ENCODE assay signal across 20 cellular contexts in the genomic region with DNA sequence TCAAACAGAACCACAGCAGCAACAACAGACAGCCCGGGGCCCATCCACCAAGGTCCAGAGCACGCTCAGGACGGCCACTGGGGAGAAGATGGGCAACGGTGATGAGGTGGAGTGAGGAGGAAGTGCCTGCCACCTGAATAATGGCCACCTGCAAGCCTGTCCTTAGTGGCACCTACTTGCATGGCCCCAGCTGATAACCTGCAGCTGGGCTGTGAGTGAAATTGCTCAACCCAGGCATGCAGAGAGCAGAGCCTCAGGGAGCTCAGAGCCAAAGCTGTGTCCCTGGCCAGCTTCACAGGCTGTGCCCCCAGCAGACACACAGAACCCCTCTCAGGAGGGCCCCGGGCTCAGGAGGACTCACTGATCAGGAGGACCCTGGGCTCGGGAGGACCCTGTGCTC.
A peak's percentile ranks its signal among the peaks of the same experiment; 100 is the strongest.
DNase-seq lines count a peak whose midpoint lies in the region; ATAC-seq and TF ChIP-seq lines count a peak whose summit lies in the region.
"Had no signal": no experiment of that assay in that cellular context is flagged by ENCODE, and none has a peak within 500 bp of the region (broad histone marks: within the 10 kb centered on the region; RNA-seq: fewer than 3 reads in every experiment).

No MANE protein-coding gene starts in this region.

- H3K27ac Mint-ChIP-seq in HFFc6 = no peak overlapping the region
- H3K27ac Mint-ChIP-seq: CD4-positive, CD25-positive, alpha-beta regulatory T cell; CD8-positive, alpha-beta memory T cell; IgD-negative memory B cell had no signal

- H3K27me3 ChIP-seq in heart left ventricle = peaks cover 0 to 44% (median 11%) of the 10 kb centered on the region in 9 donors

- TF ChIP-seq POLR2A in heart left ventricle (IDR thresholded peaks at IDR 0.05) = no peak

- H3K9me3 Mint-ChIP-seq in HFFc6 = peaks cover 14% of the 10 kb centered on the region

- H3K27ac ChIP-seq in heart left ventricle (no peak overlapping the region), HEK293 (ENCODE audit: extremely low read depth, low read depth, low read length) (no peak overlapping the region)
- H3K27ac ChIP-seq: GM23248, HL-60 had no signal

- H3K4me1 ChIP-seq in heart left ventricle (no peaks in the 10 kb centered on the region), HEK293 (ENCODE audit: control insufficient read depth, insufficient read depth, low read length) (no peaks in the 10 kb centered on the region)

- H3K27me3 Mint-ChIP-seq in HFFc6 (ENCODE audit: insufficient read depth) = peaks cover 18% of the 10 kb centered on the region
- H3K27me3 Mint-ChIP-seq: CD4-positive, CD25-positive, alpha-beta regulatory T cell had no signal

- POLR2A ChIA-PET in HEK293 (lab: Yijun Ruan, JAX) = no interaction called here

- peaks cover 10% of the 10 kb centered on the region for H3K36me3 Mint-ChIP-seq in HFFc6 (ENCODE audit: low read depth)
- H3K36me3 Mint-ChIP-seq: CD4-positive, CD25-positive, alpha-beta regulatory T cell; CD8-positive, alpha-beta memory T cell had no signal

- CTCF ChIA-PET in HEK293 (lab: Yijun Ruan, JAX) = no interaction called here

- intact Hi-C loops in Right ventricle myocardium inferior (cut with DNase I) (no loop called here), heart left ventricle (cut with DNase I) (no loop called here)

- H3K4me3 Mint-ChIP-seq in HFFc6 = no peak overlapping the region
- H3K4me3 Mint-ChIP-seq: CD4-positive, CD25-positive, alpha-beta regulatory T cell; CD8-positive, alpha-beta memory T cell; IgD-negative memory B cell had no signal

- WGBS in heart left ventricle, 4 donors = 70 to 78% (median 77%) methylated on average over 5 to 6 of the region's 6 CpGs

- H3K4me1 Mint-ChIP-seq in HFFc6 (ENCODE audit: low read depth) = peaks cover 3% of the 10 kb centered on the region
- H3K4me1 Mint-ChIP-seq: CD4-positive, CD25-positive, alpha-beta regulatory T cell; CD8-positive, alpha-beta memory T cell had no signal

- TF ChIP-seq CTCF in heart left ventricle (IDR thresholded peaks at IDR 0.05) = no peak
- no peak for TF ChIP-seq CTCF in HEK293 (tag by site-specific recombination; IDR thresholded peaks at IDR 0.05)
- no peak for TF ChIP-seq CTCF in GM10266 (IDR thresholded peaks at IDR 0.05; ENCODE audit: control insufficient read depth, insufficient read depth, low read depth, missing control alignments)
- TF ChIP-seq CTCF in HFFc6 (IDR thresholded peaks at IDR 0.05) = no peak

- no peaks in the 10 kb centered on the region for H3K36me3 ChIP-seq in heart left ventricle
- no peaks in the 10 kb centered on the region for H3K36me3 ChIP-seq in HEK293 (ENCODE audit: control insufficient read depth in 2 of 2, insufficient read depth in 1 of 2, low read length in 2 of 2)

- no peak for ATAC-seq in Right ventricle myocardium inferior
- ATAC-seq in heart left ventricle = no peak
- peak; percentile 18 for ATAC-seq in left lobe of liver

- H3K4me3 ChIP-seq in heart left ventricle (no peak overlapping the region), HEK293 (ENCODE audit: low read depth, low read length) (no peak overlapping the region)
- H3K4me3 ChIP-seq: GM23248 had no signal

- DNase-seq in Right ventricle myocardium inferior (ENCODE audit: missing footprints) (peak; percentile 8), heart left ventricle (no peak), left lobe of liver (ENCODE audit: low spot score) (no peak), GM10266 (ENCODE audit: extremely low spot score) (no peak), HFFc6 (no peak)
- no peak for DNase-seq in stimulated activated naive CD4-positive, alpha-beta T cell treated with Interleukin-2 at 50 U/mL for 16 hours (lab: John Stamatoyannopoulos, UW)
- DNase-seq: 8988T; C1 segment of cervical spinal cord; CD4-positive, CD25-positive, alpha-beta regulatory T cell; CD8-positive, alpha-beta memory T cell; COR-L47; DMS 273 treated with DMSO at 0.1 percent for 48 hours; DMS53; DND-41; GM23248; HCEC 1CT; KBM-7 had no signal

- H3K9me3 ChIP-seq in heart left ventricle (peaks cover 0 to 15% (median 2%) of the 10 kb centered on the region in 12 donors), HEK293 (ENCODE audit: control insufficient read depth, insufficient read depth, low read depth, low read length) (no peaks in the 10 kb centered on the region)

TF ChIP-seq in HEK293, 187 proteins besides CTCF, POLR2A, EP300 and RAD21:
- TF ChIP-seq MEIS1 (CRISPR knock-in tag; IDR thresholded peaks at IDR 0.05; ENCODE audit: borderline replicate concordance) = no peak
- TF ChIP-seq ZNF302 (tag by site-specific recombination; IDR thresholded peaks at IDR 0.05; ENCODE audit: low read depth) = no peak
- 0 out of 2 replicates have a peak, but pooled peaks have one; percentile 26 for TF ChIP-seq ZBTB17 (tag by site-specific recombination; IDR thresholded peaks at IDR 0.05)
- TF ChIP-seq ZNF830 (tag by site-specific recombination; IDR thresholded peaks at IDR 0.05; ENCODE audit: low read depth) = no peak
- TF ChIP-seq ZNF311 (tag by site-specific recombination; IDR thresholded peaks at IDR 0.05; ENCODE audit: borderline replicate concordance) = no peak
- no peak for TF ChIP-seq ZBTB7A (tag by site-specific recombination; IDR thresholded peaks at IDR 0.05; ENCODE audit: low read depth)
